ENCODE assay signal across 18 cellular contexts in genomic region chr17:82814834-82815233, GRCh38. TPM values are rescaled to one million over a fixed set of nuclear protein-coding genes. Genes with fewer than 3 reads are reported as not detected.
"Had no signal": no experiment of that assay in that cellular context is flagged by ENCODE, and none has a peak within 500 bp of the region (broad histone marks: within the 10 kb centered on the region; RNA-seq: fewer than 3 reads in every experiment).

No MANE protein-coding gene starts in this region.

- H3K9me3 Mint-ChIP-seq: activated CD4-positive, alpha-beta memory T cell treated with anti-CD3 and anti-CD28 coated beads for 36 hours; effector memory CD8-positive, alpha-beta T cell had no signal

- H3K36me3 ChIP-seq: breast epithelium had no signal

- H3K27me3 Mint-ChIP-seq: activated CD4-positive, alpha-beta memory T cell treated with anti-CD3 and anti-CD28 coated beads for 36 hours; effector memory CD8-positive, alpha-beta T cell; naive B cell had no signal

- DNase-seq: activated CD4-positive, alpha-beta memory T cell treated with anti-CD3 and anti-CD28 coated beads for 36 hours; activated naive CD4-positive, alpha-beta T cell treated with Interleukin-2 at 50 U/mL for 16 hours; dermis blood vessel endothelial cell; effector memory CD8-positive, alpha-beta T cell; naive B cell; stimulated activated CD4-positive, alpha-beta T cell treated with anti-CD3 and anti-CD28 coated beads, Interleukin-15, amount 100 ng/mL, for 24 hours; stimulated activated CD4-positive, alpha-beta T cell treated with anti-CD3 and anti-CD28 coated beads, Interleukin-4, amount 100 ng/mL, for 1 hour; stimulated activated naive CD4-positive, alpha-beta T cell treated with Interleukin-2 at 50 U/mL for 16 hours; T1000; trophoblast cell had no signal

- H3K27me3 ChIP-seq: ascending aorta, breast epithelium, heart left ventricle, neutrophil had no signal

- H3K4me3 Mint-ChIP-seq: activated CD4-positive, alpha-beta memory T cell treated with anti-CD3 and anti-CD28 coated beads for 36 hours; effector memory CD8-positive, alpha-beta T cell had no signal

- ATAC-seq: effector memory CD8-positive, alpha-beta T cell had no signal

- H3K4me3 ChIP-seq: ascending aorta, breast epithelium, heart left ventricle, skin epidermis had no signal

- H3K27ac Mint-ChIP-seq: activated CD4-positive, alpha-beta memory T cell treated with anti-CD3 and anti-CD28 coated beads for 36 hours had no signal

RNA-seq across cellular contexts. Expression of gene ZNF750, which starts 25.0 kb away (rescaled TPM):
- total RNA-seq: activated CD4-positive, alpha-beta memory T cell treated with anti-CD3 and anti-CD28 coated beads for 36 hours; ascending aorta; cerebellum; dermis blood vessel endothelial cell; fibroblast of lung; frontal cortex had no signal
